ENCODE assay signal across 12 cellular contexts in genomic region chr5:65142511-65143011, GRCh38.
DNase-seq lines count a peak whose midpoint lies in the region; ATAC-seq and TF ChIP-seq lines count a peak whose summit lies in the region.
"Had no signal": no experiment of that assay in that cellular context is flagged by ENCODE, and none has a peak within 500 bp of the region (broad histone marks: within the 10 kb centered on the region; RNA-seq: fewer than 3 reads in every experiment).

No MANE protein-coding gene starts in this region.

- TF ChIP-seq CTCF in GM23338 (conservative IDR thresholded peaks at IDR 0.05; ENCODE audit: low read depth in 2 of 2) (no peak), fibroblast of lung (conservative IDR thresholded peaks at IDR 0.05 in 1 of 2, IDR thresholded peaks at IDR 0.05 in 1 of 2; ENCODE audit: low read depth in 1 of 2, low read length in 2 of 2) (no peak), neural progenitor cell (IDR thresholded peaks at IDR 0.05) (no peak)

- H3K4me3 ChIP-seq in GM23338, result peak overlapping the region; percentile 32
- no peak overlapping the region for H3K4me3 ChIP-seq in NT2/D1 (ENCODE audit: insufficient read length, low read depth)
- H3K4me3 ChIP-seq in fibroblast of lung (replicated peaks in 1 of 4; ENCODE audit: control extremely low read depth in 1 of 4, insufficient read depth in 1 of 4, low read depth in 3 of 4, low read length in 4 of 4), result no peak overlapping the region
- H3K4me3 ChIP-seq in neural progenitor cell, result no peak overlapping the region

- H3K79me2 ChIP-seq in GM23338 (replicated peaks; ENCODE audit: insufficient read depth) (no peaks in the 10 kb centered on the region), fibroblast of lung (ENCODE audit: control insufficient read depth, insufficient read depth, low read length) (no peaks in the 10 kb centered on the region), neural progenitor cell (ENCODE audit: low read depth) (no peaks in the 10 kb centered on the region)

- intact Hi-C loops in head of caudate nucleus (cut with DNase I), result no loop called here

- H3F3A ChIP-seq in GM23338 (replicated peaks; ENCODE audit: low read depth) (no peaks in the 10 kb centered on the region), neural progenitor cell (ENCODE audit: low read depth) (peaks cover 3% of the 10 kb centered on the region)

- H3K27ac Mint-ChIP-seq in GM23338 (peak overlapping the region; percentile 88), neural progenitor cell (no peak overlapping the region)
- H3K27ac Mint-ChIP-seq: dendritic cell treated with granulocyte-macrophage colony-stimulating factor and Interleukin-4, amounts not matched to agents 40 ng/mL and 50 ng/mL, for 4 days had no signal

- no peaks in the 10 kb centered on the region for H3K9me3 ChIP-seq in NT2/D1 (ENCODE audit: insufficient read depth, low read length)
- H3K9me3 ChIP-seq in fibroblast of lung (ENCODE audit: control insufficient read depth, insufficient read depth, low read depth, low read length), result no peaks in the 10 kb centered on the region
- H3K9me3 ChIP-seq in neural progenitor cell (ENCODE audit: low read depth), result no peaks in the 10 kb centered on the region

- H3K9me3 Mint-ChIP-seq in GM23338 (no peaks in the 10 kb centered on the region), neural progenitor cell (no peaks in the 10 kb centered on the region)
- H3K9me3 Mint-ChIP-seq: dendritic cell treated with granulocyte-macrophage colony-stimulating factor and Interleukin-4, amounts not matched to agents 40 ng/mL and 50 ng/mL, for 4 days had no signal

- H4K20me1 ChIP-seq in GM23338 (replicated peaks; ENCODE audit: insufficient read depth), result no peaks in the 10 kb centered on the region
- H4K20me1 ChIP-seq in fibroblast of lung (ENCODE audit: control insufficient read depth, extremely low read depth, insufficient read depth, low read length), result no peaks in the 10 kb centered on the region
- H4K20me1 ChIP-seq in neural progenitor cell (ENCODE audit: low read depth), result no peaks in the 10 kb centered on the region

- H3K4me2 ChIP-seq in GM23338, result peak overlapping the region; percentile 48
- peak overlapping the region; percentile 56 for H3K4me2 ChIP-seq in fibroblast of lung (ENCODE audit: extremely low read depth, insufficient read depth, low read length)
- peak overlapping the region; percentile 50 for H3K4me2 ChIP-seq in neural progenitor cell

- H3K9me2 ChIP-seq in GM23338 (ENCODE audit: insufficient read depth), result peaks cover 15% of the 10 kb centered on the region; the same call in 1 of the 2 replicates

- H3K4me3 Mint-ChIP-seq in GM23338 (peak overlapping the region; percentile 49; the same call in 1 of the 3 replicates), neural progenitor cell (no peak overlapping the region)
- H3K4me3 Mint-ChIP-seq: dendritic cell treated with granulocyte-macrophage colony-stimulating factor and Interleukin-4, amounts not matched to agents 40 ng/mL and 50 ng/mL, for 4 days had no signal

- H3K4me1 ChIP-seq in GM23338 (ENCODE audit: insufficient read depth) (peaks cover 31% of the 10 kb centered on the region), NT2/D1 (ENCODE audit: insufficient read depth, insufficient read length) (no peaks in the 10 kb centered on the region), fibroblast of lung (ENCODE audit: control insufficient read depth, extremely low read depth, insufficient read depth, low read length) (peaks cover 5% of the 10 kb centered on the region), neural progenitor cell (peaks cover 20% of the 10 kb centered on the region)

- ATAC-seq in GM23338 (peak; percentile 88), GM19397 (IDR thresholded peaks at IDR 0.05; ENCODE audit: unreplicated experiment) (no peak), left lobe of liver (no peak)
- ATAC-seq: left ventricle myocardium superior had no signal

- H3K27ac ChIP-seq in GM23338 (ENCODE audit: low read depth), result peak overlapping the region; percentile 92
- peak overlapping the region; percentile 58 for H3K27ac ChIP-seq in fibroblast of lung (ENCODE audit: insufficient read depth, low read length)
- no peak overlapping the region for H3K27ac ChIP-seq in neural progenitor cell

- DNase-seq in GM23338 (ENCODE audit: low spot score), result peak; percentile 58
- peak; percentile 50 for DNase-seq in NT2/D1 (ENCODE audit: low read depth, low spot score)
- DNase-seq in fibroblast of lung (ENCODE audit: low read depth in 2 of 2), result peak; percentile 31 to 81
- DNase-seq in neural progenitor cell (ENCODE audit: low spot score), result peak; percentile 80
- no peak for DNase-seq in left lobe of liver (ENCODE audit: low spot score)
- no peak for DNase-seq in head of caudate nucleus
- DNase-seq in SIG-M5 (lab: John Stamatoyannopoulos, UW), result no peak
- DNase-seq: GF-D8, left ventricle myocardium superior, NCI-H510A treated with DMSO at 0.1 percent for 48 hours had no signal

- H3K36me3 ChIP-seq in GM23338 (ENCODE audit: insufficient read depth) (no peaks in the 10 kb centered on the region), NT2/D1 (ENCODE audit: insufficient read depth, insufficient read length, low read length) (no peaks in the 10 kb centered on the region), fibroblast of lung (ENCODE audit: control insufficient read depth, insufficient read depth, low read length) (no peaks in the 10 kb centered on the region), neural progenitor cell (no peaks in the 10 kb centered on the region)

- no peak overlapping the region for H2AFZ ChIP-seq in GM23338
- peak overlapping the region; percentile 51 for H2AFZ ChIP-seq in fibroblast of lung (ENCODE audit: low read length)
- H2AFZ ChIP-seq in neural progenitor cell (replicated peaks), result no peak overlapping the region

- H3K36me3 Mint-ChIP-seq in GM23338 (ENCODE audit: low read depth), result peaks cover 5% of the 10 kb centered on the region; the same call in 1 of the 3 replicates
- H3K36me3 Mint-ChIP-seq in neural progenitor cell, result no peaks in the 10 kb centered on the region

- H3K4me1 Mint-ChIP-seq in GM23338 (peaks cover 42% of the 10 kb centered on the region), neural progenitor cell (peaks cover 7% of the 10 kb centered on the region)

- no peak overlapping the region for H3K9ac ChIP-seq in NT2/D1 (ENCODE audit: insufficient read length, low read depth)
- H3K9ac ChIP-seq in fibroblast of lung (ENCODE audit: insufficient read depth, low read length), result peak overlapping the region; percentile 5
- no peak overlapping the region for H3K9ac ChIP-seq in neural progenitor cell

- H3K27me3 ChIP-seq in GM23338 (ENCODE audit: insufficient read depth) (no peaks in the 10 kb centered on the region), NT2/D1 (ENCODE audit: insufficient read depth, insufficient read length) (no peaks in the 10 kb centered on the region), fibroblast of lung (ENCODE audit: control insufficient read depth, insufficient read depth, low read length) (no peaks in the 10 kb centered on the region), neural progenitor cell (peaks cover 26% of the 10 kb centered on the region)

- H3K27me3 Mint-ChIP-seq in GM23338 (ENCODE audit: insufficient read depth, low read depth, poor library complexity) (no peaks in the 10 kb centered on the region), neural progenitor cell (ENCODE audit: insufficient read depth, low read depth) (peaks cover 2% of the 10 kb centered on the region)
- H3K27me3 Mint-ChIP-seq: dendritic cell treated with granulocyte-macrophage colony-stimulating factor and Interleukin-4, amounts not matched to agents 40 ng/mL and 50 ng/mL, for 4 days had no signal

TF ChIP-seq in GM23338, 12 proteins besides CTCF, POLR2A, EP300 and RAD21 (continues in another document):
- TF ChIP-seq REST (IDR thresholded peaks at IDR 0.05; ENCODE audit: unreplicated experiment) (no peak), EZH2phosphoT487 (IDR thresholded peaks at IDR 0.05; ENCODE audit: unreplicated experiment) (no peak), NANOG (IDR thresholded peaks at IDR 0.05; ENCODE audit: borderline replicate concordance) (peak; percentile 24), POLR2AphosphoS5 (IDR thresholded peaks at IDR 0.05; ENCODE audit: low read depth) (no peak), ZNF331 (CRISPR knock-in tag; IDR thresholded peaks at IDR 0.05; ENCODE audit: low read depth) (no peak), CREB1 (CRISPR knock-in tag; IDR thresholded peaks at IDR 0.05; ENCODE audit: low read depth) (no peak)

Comparison
In these comparisons a context has a peak if more than half of its experiments do, and no peak if none do; other contexts are left out.
1. DNase-seq: peak in GM23338 (single experiment), NT2/D1 (single experiment), fibroblast of lung (2 of 2) and neural progenitor cell (single experiment); none in left lobe of liver (single experiment), head of caudate nucleus (0 of 42) and SIG-M5 (single experiment).
2. Peak in every context shown above with its lines, with median percentiles within 50 percentile points of each other: H3K4me2 ChIP-seq.